In genomic region chr20:406200-407096, GRCh38 we compare ENCODE assay signal across 8 cellular contexts. TPM values are rescaled to one million over a fixed set of nuclear protein-coding genes. Genes with fewer than 3 reads are reported as not detected.
DNase-seq lines count a peak whose midpoint lies in the region; ATAC-seq and TF ChIP-seq lines count a peak whose summit lies in the region.

No MANE protein-coding gene starts in this region.

- peaks cover 13% of the 10 kb centered on the region for H3K36me3 Mint-ChIP-seq in activated naive CD4-positive, alpha-beta T cell treated with anti-CD3 and anti-CD28 coated beads, Interleukin-2, amount 50 U/mL, for 24 hours
- H3K36me3 Mint-ChIP-seq in activated naive CD8-positive, alpha-beta T cell = peaks cover 5% of the 10 kb centered on the region
- peaks cover 15% of the 10 kb centered on the region for H3K36me3 Mint-ChIP-seq in type B pancreatic cell

- peaks cover 48% of the 10 kb centered on the region for H3K4me1 Mint-ChIP-seq in activated naive CD4-positive, alpha-beta T cell treated with anti-CD3 and anti-CD28 coated beads, Interleukin-2, amount 50 U/mL, for 24 hours
- peaks cover 41% of the 10 kb centered on the region for H3K4me1 Mint-ChIP-seq in activated naive CD8-positive, alpha-beta T cell (ENCODE audit: low read depth)
- peaks cover 25% of the 10 kb centered on the region for H3K4me1 Mint-ChIP-seq in type B pancreatic cell (ENCODE audit: unreplicated experiment)

- peak overlapping the region; percentile 93 to 98 for H3K27ac ChIP-seq in liver (ENCODE audit: low read depth in 1 of 2, low read length in 2 of 2)

- no peak for TF ChIP-seq RAD21 in liver (IDR thresholded peaks at IDR 0.05)

- H3K9ac ChIP-seq in liver (ENCODE audit: low read depth in 1 of 2, low read length in 2 of 2) = peak overlapping the region in 1 of 2 donors; percentile 93

- 85% methylated on average over 9 of the region's 9 CpGs for WGBS in liver

- ATAC-seq in GM18873 (IDR thresholded peaks at IDR 0.05; ENCODE audit: low FRiP score, unreplicated experiment) = no peak

- DNase-seq in activated naive CD4-positive, alpha-beta T cell (lab: John Stamatoyannopoulos, UW) = no peak
- DNase-seq in type B pancreatic cell (ENCODE audit: extremely low spot score, unreplicated experiment) (no peak), SKM-1 (lab: John Stamatoyannopoulos, UW; ENCODE audit: unreplicated experiment) (no peak)
- DNase-seq in central memory CD4-positive, alpha-beta T cell = no peak

- peaks cover 0 to 11% (median 5%) of the 10 kb centered on the region in 4 donors for H3K36me3 ChIP-seq in liver (ENCODE audit: control insufficient read depth in 4 of 4, insufficient read depth in 3 of 4, low read depth in 1 of 4, low read length in 3 of 4)

- H3K4me3 Mint-ChIP-seq in activated naive CD4-positive, alpha-beta T cell treated with anti-CD3 and anti-CD28 coated beads, Interleukin-2, amount 50 U/mL, for 24 hours = peak overlapping the region; percentile 90
- peak overlapping the region; percentile 94 for H3K4me3 Mint-ChIP-seq in activated naive CD8-positive, alpha-beta T cell
- peak overlapping the region; percentile 94 for H3K4me3 Mint-ChIP-seq in type B pancreatic cell

- TF ChIP-seq CTCF in liver (IDR thresholded peaks at IDR 0.05; ENCODE audit: low read depth, low read length, missing input control) (no peak), type B pancreatic cell (conservative IDR thresholded peaks at IDR 0.05) (no peak)

- H3K27ac Mint-ChIP-seq in activated naive CD4-positive, alpha-beta T cell treated with anti-CD3 and anti-CD28 coated beads, Interleukin-2, amount 50 U/mL, for 24 hours = peak overlapping the region; percentile 97
- H3K27ac Mint-ChIP-seq in activated naive CD8-positive, alpha-beta T cell = peak overlapping the region; percentile 97
- H3K27ac Mint-ChIP-seq in type B pancreatic cell = peak overlapping the region; percentile 94

- H3K27me3 ChIP-seq in liver (ENCODE audit: control insufficient read depth in 4 of 4, insufficient read depth in 4 of 4, low read length in 3 of 4) = no peaks in the 10 kb centered on the region

- no peaks in the 10 kb centered on the region for H3K9me3 Mint-ChIP-seq in activated naive CD4-positive, alpha-beta T cell treated with anti-CD3 and anti-CD28 coated beads, Interleukin-2, amount 50 U/mL, for 24 hours
- no peaks in the 10 kb centered on the region for H3K9me3 Mint-ChIP-seq in activated naive CD8-positive, alpha-beta T cell (ENCODE audit: low read depth)
- H3K9me3 Mint-ChIP-seq in type B pancreatic cell = no peaks in the 10 kb centered on the region

- peaks cover 12 to 31% (median 23%) of the 10 kb centered on the region in 4 donors for H3K4me1 ChIP-seq in liver (ENCODE audit: control insufficient read depth in 4 of 4, insufficient read depth in 4 of 4, low read length in 3 of 4)

- no peaks in the 10 kb centered on the region for H3K27me3 Mint-ChIP-seq in activated naive CD4-positive, alpha-beta T cell treated with anti-CD3 and anti-CD28 coated beads, Interleukin-2, amount 50 U/mL, for 24 hours
- H3K27me3 Mint-ChIP-seq in activated naive CD8-positive, alpha-beta T cell = no peaks in the 10 kb centered on the region
- H3K27me3 Mint-ChIP-seq in type B pancreatic cell = no peaks in the 10 kb centered on the region

- no peaks in the 10 kb centered on the region for H3K9me3 ChIP-seq in liver (ENCODE audit: control insufficient read depth in 4 of 4, low read length in 3 of 4)

- H3K4me3 ChIP-seq in liver (ENCODE audit: low read depth in 1 of 3, low read length in 3 of 3) = peak overlapping the region in 1 of 3 donors; percentile 98

TF ChIP-seq in liver, 16 proteins besides CTCF, POLR2A, EP300 and RAD21:
- TF ChIP-seq NR2F2 (IDR thresholded peaks at IDR 0.05) = no peak
- no peak for TF ChIP-seq SP1 (IDR thresholded peaks at IDR 0.05)
- no peak for TF ChIP-seq MAX (IDR thresholded peaks at IDR 0.05)
- no peak for TF ChIP-seq YY1 (IDR thresholded peaks at IDR 0.05)

RNA-seq across cellular contexts. Expression of gene RBCK1, which starts 1.7 kb away (rescaled TPM):
- 10 to 100 TPM; 18.0 to 48.3 TPM for total RNA-seq in liver
- polyA plus RNA-seq in liver = 10 to 100 TPM; 61.3 to 62.6 TPM
- total RNA-seq in type B pancreatic cell (ENCODE audit: low replicate concordance) = 81.3 and 84.9 TPM in 2 replicates

RNA-seq across cellular contexts. Expression of gene TRIB3, which starts 25.9 kb away (rescaled TPM):
- total RNA-seq in liver = 10 to 100 TPM in 1 of 2 donors, 1 to 10 TPM in 1; 4.8 to 36.3 TPM
- 10 to 100 TPM; 41.2 to 63.1 TPM for polyA plus RNA-seq in liver
- 8.3 and 17.0 TPM in 2 replicates for total RNA-seq in type B pancreatic cell (ENCODE audit: low replicate concordance)

RNA-seq across cellular contexts. Expression of gene TBC1D20, which starts 55.9 kb away (rescaled TPM):
- 10 to 100 TPM; 14.4 to 18.9 TPM for total RNA-seq in liver
- polyA plus RNA-seq in liver = 1 to 10 TPM; 8.7 to 9.4 TPM
- 31.8 and 33.2 TPM in 2 replicates for total RNA-seq in type B pancreatic cell (ENCODE audit: low replicate concordance)

RNA-seq across cellular contexts. Expression of gene NRSN2, which starts 59.5 kb away (rescaled TPM):
- total RNA-seq in liver = 10 to 100 TPM in 1 of 2 donors, 1 to 10 TPM in 1; 1.9 to 12.0 TPM
- polyA plus RNA-seq in liver = 1 to 10 TPM; 3.5 to 6.0 TPM
- total RNA-seq in type B pancreatic cell (ENCODE audit: low replicate concordance) = 33.8 and 43.0 TPM in 2 replicates
